Comparison of ENCODE assay signal across 8 cellular contexts in the genomic region with DNA sequence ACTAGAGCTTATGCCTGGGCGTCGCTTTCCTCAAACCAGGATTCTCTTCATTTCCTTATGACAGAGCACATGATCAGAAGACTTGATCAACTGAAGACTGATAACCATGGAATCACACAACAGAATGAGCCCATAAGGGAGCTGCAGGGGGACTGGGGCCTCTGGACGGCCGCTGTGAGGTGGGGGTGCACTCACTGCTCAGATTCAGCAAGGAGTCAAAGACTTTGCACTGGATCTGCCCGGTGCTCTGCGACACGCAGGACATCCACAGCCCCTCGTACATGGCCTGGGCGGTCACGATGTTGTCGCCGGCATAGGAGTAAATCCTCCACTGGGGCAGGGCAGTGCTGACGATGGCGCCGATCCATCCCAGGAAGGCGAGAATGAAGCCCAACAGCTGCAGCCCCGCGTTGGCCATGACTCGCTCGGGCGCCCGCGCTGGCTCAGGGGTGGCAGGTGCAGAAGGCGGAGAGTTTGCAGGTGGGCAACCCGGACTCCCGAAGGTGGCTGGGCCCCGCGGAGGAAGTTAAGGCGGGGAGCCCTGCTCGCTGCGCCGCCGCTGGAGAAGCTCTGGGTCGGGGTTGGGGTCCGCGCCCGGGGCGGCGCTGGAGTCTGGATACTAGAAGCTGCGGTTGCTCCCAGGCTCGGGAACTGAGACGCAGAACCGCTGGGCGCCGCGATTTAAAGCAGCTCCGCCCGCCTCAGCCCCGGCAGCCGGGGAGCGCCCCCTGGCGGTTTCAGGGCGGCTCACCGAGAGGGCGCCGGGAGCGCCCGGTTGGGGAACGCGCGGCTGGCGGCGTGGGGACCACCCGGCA. TPM values are rescaled to one million over a fixed set of nuclear protein-coding genes. Genes with fewer than 3 reads are reported as not detected.
DNase-seq lines count a peak whose midpoint lies in the region; ATAC-seq and TF ChIP-seq lines count a peak whose summit lies in the region.

A gene with protein sequence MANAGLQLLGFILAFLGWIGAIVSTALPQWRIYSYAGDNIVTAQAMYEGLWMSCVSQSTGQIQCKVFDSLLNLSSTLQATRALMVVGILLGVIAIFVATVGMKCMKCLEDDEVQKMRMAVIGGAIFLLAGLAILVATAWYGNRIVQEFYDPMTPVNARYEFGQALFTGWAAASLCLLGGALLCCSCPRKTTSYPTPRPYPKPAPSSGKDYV (minus strand): TSS at position 658 of the 815 bp plus-strand sequence. CDS start 240 bp downstream, at position 418.

- H2BK15ac ChIP-seq in mesendoderm (replicated peaks; ENCODE audit: low read depth): no peak within 1 kb of the TSS

- H3K4me2 ChIP-seq in mesendoderm (ENCODE audit: low read length): peak within 1 kb of the TSS; percentile 81

- no peak within 1 kb of the TSS for H2AK5ac ChIP-seq in mesendoderm (ENCODE audit: low read length)

- H3K79me1 ChIP-seq in mesendoderm (ENCODE audit: low read length): no peaks in the 10 kb centered on the region

- no peaks in the 10 kb centered on the region for H3K36me3 Mint-ChIP-seq in endothelial cell (ENCODE audit: low read depth, unreplicated experiment)

- no peak within 1 kb of the TSS for H3K27ac ChIP-seq in mesendoderm (ENCODE audit: low read depth, low read length)

- H3K27ac Mint-ChIP-seq in endothelial cell (ENCODE audit: unreplicated experiment): no peak within 1 kb of the TSS

- TF ChIP-seq CTCF in AG09319 (IDR thresholded peaks at IDR 0.05; ENCODE audit: low read depth, low read length) (peak; percentile 72), endothelial cell (IDR thresholded peaks at IDR 0.05; ENCODE audit: unreplicated experiment) (peak; percentile 94)

- H3K27me3 ChIP-seq in mesendoderm (ENCODE audit: insufficient read depth, low read length, poor library complexity): no peaks in the 10 kb centered on the region

- no peak within 1 kb of the TSS for H3K23ac ChIP-seq in mesendoderm (ENCODE audit: low read length)

- no peaks in the 10 kb centered on the region for H3K36me3 ChIP-seq in mesendoderm (ENCODE audit: control insufficient read depth, insufficient read depth, low read length)

- no peaks in the 10 kb centered on the region for H3K79me2 ChIP-seq in mesendoderm (ENCODE audit: control insufficient read depth, insufficient read depth, low read length)

- H3K4me3 Mint-ChIP-seq in endothelial cell (ENCODE audit: unreplicated experiment): peak within 1 kb of the TSS; percentile 87

- peak; percentile 30 for DNase-seq in AG09319 (ENCODE audit: extremely low read depth, low read depth)
- DNase-seq in NCI-H82 (lab: John Stamatoyannopoulos, UW): peak; percentile 89
- peak; percentile 93 for DNase-seq in activated CD8-positive, alpha-beta memory T cell treated with anti-CD3 and anti-CD28 coated beads, Interleukin-2, amount 50 U/mL, for 48 hours
- peak; percentile 94 for DNase-seq in endothelial cell (ENCODE audit: low spot score)
- peak; percentile 89 for DNase-seq in mesendoderm
- DNase-seq in stimulated activated CD8-positive, alpha-beta memory T cell treated with anti-CD3 and anti-CD28 coated beads, Interleukin-12 subunit alpha, Interleukin-12 subunit beta, amount 100 ng/mL, for 24 hours (ENCODE audit: extremely low read depth): peak; percentile 28

- H3K4me1 Mint-ChIP-seq in endothelial cell (ENCODE audit: unreplicated experiment): peaks cover 7% of the 10 kb centered on the region

- ATAC-seq in GM19023 (IDR thresholded peaks at IDR 0.05; ENCODE audit: unreplicated experiment): peak; percentile 85
- peak; percentile 85 for ATAC-seq in HG03175 (IDR thresholded peaks at IDR 0.05; ENCODE audit: unreplicated experiment)

- WGBS in mesendoderm (ENCODE audit: extremely low coverage, insufficient coverage, low lambda C conversion rate): no CpG with 5 or more reads among the region's 64 CpGs

- no peak within 1 kb of the TSS for H3K4ac ChIP-seq in mesendoderm (ENCODE audit: low read depth, low read length)

- H2BK120ac ChIP-seq in mesendoderm (ENCODE audit: low read depth, low read length): no peak within 1 kb of the TSS

- no peak within 1 kb of the TSS for H4K5ac ChIP-seq in mesendoderm (ENCODE audit: low read length)

- peak within 1 kb of the TSS; percentile 78 for H3K56ac ChIP-seq in mesendoderm (ENCODE audit: low read length)

- H4K8ac ChIP-seq in mesendoderm (ENCODE audit: low read depth, low read length): no peak within 1 kb of the TSS

- H3K4me1 ChIP-seq in mesendoderm (ENCODE audit: control insufficient read depth, low read depth, low read length): no peaks in the 10 kb centered on the region

- H3K4me3 ChIP-seq in mesendoderm (ENCODE audit: low read length): peak within 1 kb of the TSS; percentile 9

- H3K9ac ChIP-seq in mesendoderm (ENCODE audit: low read length): peak within 1 kb of the TSS; percentile 55

- H2BK5ac ChIP-seq in mesendoderm (ENCODE audit: low read length): no peak within 1 kb of the TSS

- H3K18ac ChIP-seq in mesendoderm (ENCODE audit: low read length): peak within 1 kb of the TSS; percentile 18

- peaks cover 7% of the 10 kb centered on the region for H3K27me3 Mint-ChIP-seq in endothelial cell (ENCODE audit: unreplicated experiment)

- no peaks in the 10 kb centered on the region for H3K9me3 Mint-ChIP-seq in endothelial cell (ENCODE audit: unreplicated experiment)

RNA-seq across cellular contexts. Expression of the gene that starts here (rescaled TPM):
- total RNA-seq in endothelial cell (ENCODE audit: unreplicated experiment): 0.13 TPM
- polyA plus RNA-seq in mesendoderm (2013, experiment 1 of 2): 3.8 TPM
- polyA plus RNA-seq in mesendoderm (2013, experiment 2 of 2): 3.5 TPM

Comparison
In these comparisons a context has a peak if more than half of its experiments do, and no peak if none do; other contexts are left out.
1. Peak in DNase-seq in endothelial cell; RNA of the gene not detected or under 1 TPM.
2. DNase-seq: peak in every context shown above with its lines; median percentile 94 in endothelial cell; 93 in activated CD8-positive, alpha-beta memory T cell treated with anti-CD3 and anti-CD28 coated beads, Interleukin-2, amount 50 U/mL, for 48 hours; 89 in NCI-H82; 89 in mesendoderm; 30 in AG09319; 28 in stimulated activated CD8-positive, alpha-beta memory T cell treated with anti-CD3 and anti-CD28 coated beads, Interleukin-12 subunit alpha, Interleukin-12 subunit beta, amount 100 ng/mL, for 24 hours.